Comparison of ENCODE assay signal across 13 cellular contexts in the genomic region with DNA sequence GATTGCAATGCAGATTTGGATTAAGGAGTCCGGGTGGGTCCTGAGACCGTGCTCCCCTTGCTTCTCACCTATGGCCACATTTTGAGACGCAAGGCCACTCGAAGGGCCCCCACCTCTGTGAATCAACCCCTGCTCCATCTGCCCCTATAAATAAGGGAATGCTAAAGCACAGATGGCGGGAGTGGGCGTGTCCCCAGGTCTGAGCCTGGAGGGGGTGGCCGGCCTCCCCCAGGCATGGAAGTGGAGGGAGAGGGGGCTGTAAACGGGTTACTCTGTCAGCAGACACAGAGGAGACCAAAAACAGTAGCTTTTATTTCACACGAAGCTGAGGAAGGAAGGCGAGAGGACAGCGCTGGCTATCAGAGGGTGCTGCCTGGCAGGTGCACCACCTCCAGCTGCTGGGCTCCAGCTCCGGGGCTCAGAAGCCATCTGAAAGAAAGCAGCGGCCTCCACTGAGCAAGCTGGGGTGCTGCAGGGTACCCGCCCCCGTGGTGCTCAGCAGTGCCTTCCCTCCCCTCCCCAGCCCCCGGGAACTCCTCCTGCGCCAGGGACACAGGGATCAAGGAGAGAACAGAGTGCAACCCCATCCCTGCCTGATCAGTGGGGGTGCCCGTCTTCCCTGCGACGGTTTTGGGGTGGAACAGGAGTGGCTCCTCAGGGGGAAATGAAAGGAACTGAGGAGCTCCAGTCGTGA. TPM values are rescaled to one million over a fixed set of nuclear protein-coding genes. Genes with fewer than 3 reads are reported as not detected.
A peak's percentile ranks its signal among the peaks of the same experiment; 100 is the strongest.
DNase-seq lines count a peak whose midpoint lies in the region; ATAC-seq and TF ChIP-seq lines count a peak whose summit lies in the region.
"Had no signal": no experiment of that assay in that cellular context is flagged by ENCODE, and none has a peak within 500 bp of the region (broad histone marks: within the 10 kb centered on the region; RNA-seq: fewer than 3 reads in every experiment).

No MANE protein-coding gene starts in this region.

- no peak overlapping the region for H3K4ac ChIP-seq in trophoblast cell (ENCODE audit: low read depth, low read length)

- H4K91ac ChIP-seq in trophoblast cell (ENCODE audit: low read depth, low read length): no peak overlapping the region

- H3K4me2 ChIP-seq in BLaER1: peak overlapping the region; percentile 75
- H3K4me2 ChIP-seq in trophoblast cell (ENCODE audit: low read length): no peak overlapping the region

- H2BK120ac ChIP-seq in trophoblast cell (ENCODE audit: insufficient read depth, low read length, poor library complexity): no peak overlapping the region

- in situ Hi-C loops in Panc1 (cut with HindIII; ENCODE audit: low pct_unique_long_range_greater_than_20kb, low sequenced_read_pairs): no loop called here

- H4K8ac ChIP-seq in trophoblast cell (ENCODE audit: low read depth, low read length): no peak overlapping the region

- H3K27me3 ChIP-seq in BLaER1 (no peaks in the 10 kb centered on the region), HUES48 (ENCODE audit: control insufficient read depth, insufficient read depth, low read length) (peaks cover 16% of the 10 kb centered on the region), Panc1 (ENCODE audit: control insufficient read depth, insufficient read depth, low read length) (peaks cover 3% of the 10 kb centered on the region; the same call in 1 of the 2 replicates), iPS-15b (ENCODE audit: control insufficient read depth, insufficient read depth, low read length) (peaks cover 6% of the 10 kb centered on the region), trophoblast cell (ENCODE audit: insufficient read depth, low read length) (no peaks in the 10 kb centered on the region)

- peaks cover 23% of the 10 kb centered on the region for H3K4me1 ChIP-seq in BLaER1
- H3K4me1 ChIP-seq in HUES48 (ENCODE audit: control insufficient read depth, insufficient read depth, low read length): no peaks in the 10 kb centered on the region
- peaks cover 3% of the 10 kb centered on the region for H3K4me1 ChIP-seq in Panc1 (ENCODE audit: control insufficient read depth, insufficient read depth, low read length)
- no peaks in the 10 kb centered on the region for H3K4me1 ChIP-seq in iPS-15b (ENCODE audit: control insufficient read depth, insufficient read depth, low read length)
- H3K4me1 ChIP-seq in trophoblast cell (ENCODE audit: control insufficient read depth in 1 of 2, insufficient read depth in 2 of 2, low read length in 2 of 2): peaks cover 10 to 13% of the 10 kb centered on the region in 2 experiments

- H3K23ac ChIP-seq in trophoblast cell (ENCODE audit: low read length): no peak overlapping the region

- POLR2A ChIA-PET in Panc1 (lab: Charles Lee): interaction anchor here (0.6 kb wide), 1 partner anchor 805 kb away, joined by 4 read pairs; no protein-coding TSS in a partner anchor

- ATAC-seq in Panc1: peak; percentile 76
- no peak for ATAC-seq in GM18498 (IDR thresholded peaks at IDR 0.05; ENCODE audit: unreplicated experiment)
- no peak for ATAC-seq in GM21360 (IDR thresholded peaks at IDR 0.05; ENCODE audit: unreplicated experiment)

- no peaks in the 10 kb centered on the region for H4K20me1 ChIP-seq in BLaER1

- peaks cover 3% of the 10 kb centered on the region for H3K79me1 ChIP-seq in trophoblast cell (ENCODE audit: low read length)

- no peak overlapping the region for H2AFZ ChIP-seq in trophoblast cell (ENCODE audit: insufficient read depth, low read length, poor library complexity)

- H3K9ac ChIP-seq in BLaER1 (no peak overlapping the region), HUES48 (ENCODE audit: low read depth, low read length) (no peak overlapping the region), iPS-15b (ENCODE audit: low read depth, low read length) (no peak overlapping the region), trophoblast cell (ENCODE audit: low read length) (no peak overlapping the region)

- H3K4me3 ChIP-seq in BLaER1 (no peak overlapping the region), HUES48 (ENCODE audit: low read depth, low read length) (peak overlapping the region; percentile 62), Panc1 (ENCODE audit: low read depth in 2 of 2, low read length in 2 of 2) (no peak overlapping the region), iPS-15b (ENCODE audit: low read depth, low read length) (peak overlapping the region; percentile 83), trophoblast cell (ENCODE audit: low read depth, low read length) (no peak overlapping the region)

- BruUV-seq in Panc1 (replicated peaks; lab: Mats Ljungman, UMichigan): no TSS peak

- no peak overlapping the region for H3K27ac ChIP-seq in BLaER1
- H3K27ac ChIP-seq in HUES48 (ENCODE audit: low read depth, low read length): no peak overlapping the region
- no peak overlapping the region for H3K27ac ChIP-seq in Panc1 (ENCODE audit: low read length)
- no peak overlapping the region for H3K27ac ChIP-seq in trophoblast cell (ENCODE audit: low read depth, low read length)

- intact Hi-C loops in Panc1 (cut with micrococcal nuclease; ENCODE audit: unreplicated experiment): loop anchor here (10.0 kb wide), 1 partner anchor 1188 kb away; no protein-coding TSS in a partner anchor

- no peaks in the 10 kb centered on the region for H3K79me2 ChIP-seq in trophoblast cell (ENCODE audit: control insufficient read depth, insufficient read depth, low read length, poor library complexity)

- WGBS in trophoblast cell (ENCODE audit: extremely low coverage, insufficient coverage, insufficient read length): no CpG with 5 or more reads among the region's 21 CpGs

- CTCF ChIA-PET in Panc1 (lab: Charles Lee): interaction anchor here (0.7 to 1.7 kb wide), 2 partner anchors 63 to 72 kb away, joined by 4 to 5 read pairs; no protein-coding TSS in a partner anchor

- no peak overlapping the region for H2AK5ac ChIP-seq in trophoblast cell (ENCODE audit: low read length)

- no peaks in the 10 kb centered on the region for H3K36me3 ChIP-seq in BLaER1
- no peaks in the 10 kb centered on the region for H3K36me3 ChIP-seq in HUES48 (ENCODE audit: control insufficient read depth, insufficient read depth, low read length)
- H3K36me3 ChIP-seq in Panc1 (ENCODE audit: control insufficient read depth, insufficient read depth, low read length): no peaks in the 10 kb centered on the region
- H3K36me3 ChIP-seq in iPS-15b (ENCODE audit: control insufficient read depth, insufficient read depth, low read length): no peaks in the 10 kb centered on the region
- no peaks in the 10 kb centered on the region for H3K36me3 ChIP-seq in trophoblast cell (ENCODE audit: control insufficient read depth in 1 of 2, insufficient read depth in 2 of 2, low read length in 2 of 2)

- H3K9me3 ChIP-seq in BLaER1 (peaks cover 20% of the 10 kb centered on the region), HUES48 (ENCODE audit: control insufficient read depth, insufficient read depth, low read length) (no peaks in the 10 kb centered on the region), Panc1 (ENCODE audit: control insufficient read depth, insufficient read depth, low read depth, low read length) (peaks cover 14% of the 10 kb centered on the region; the same call in 1 of the 2 replicates), iPS-15b (ENCODE audit: control insufficient read depth, insufficient read depth, low read length) (no peaks in the 10 kb centered on the region), trophoblast cell (ENCODE audit: insufficient read depth, low read depth, low read length) (peaks cover 1% of the 10 kb centered on the region)

- no peak overlapping the region for H3K18ac ChIP-seq in trophoblast cell (ENCODE audit: low read length)

- TF ChIP-seq CTCF in Panc1 (IDR thresholded peaks at IDR 0.05): no peak

- no peak overlapping the region for H2BK5ac ChIP-seq in trophoblast cell (ENCODE audit: low read depth, low read length, poor library complexity)

- no peak overlapping the region for H4K12ac ChIP-seq in trophoblast cell (ENCODE audit: low read depth, low read length)

- H2BK12ac ChIP-seq in trophoblast cell (ENCODE audit: low read length): no peak overlapping the region

- DNase-seq in Panc1 (ENCODE audit: low read depth, low spot score): no peak
- DNase-seq in trophoblast cell: no peak
- no peak for DNase-seq in globus pallidus (ENCODE audit: low spot score)
- DNase-seq: central memory CD4-positive, alpha-beta T cell; foreskin melanocyte; T-helper 9 cell had no signal

- H3K14ac ChIP-seq in trophoblast cell (ENCODE audit: low read length): no peak overlapping the region

RNA-seq across cellular contexts. Expression of a gene that starts 56.7 kb away (rescaled TPM):
- total RNA-seq in Panc1 (2021; ENCODE audit: unreplicated experiment): 0.13 TPM
- polyA plus RNA-seq in Panc1 (2012; ENCODE audit: insufficient read length): not detected
- 1.8 and 1.9 TPM in 2 replicates for polyA plus RNA-seq in trophoblast cell (2013)
- total RNA-seq: NCI-H460, skeletal muscle tissue had no signal

Comparison
In these comparisons a context has a peak if more than half of its experiments do, and no peak if none do; other contexts are left out.
1. H3K4me3 ChIP-seq: peak in HUES48 (single experiment) and iPS-15b (single experiment); none in BLaER1 (single experiment), Panc1 (0 of 2) and trophoblast cell (single experiment).